Comparison of ENCODE assay signal across 9 cellular contexts in the genomic region with DNA sequence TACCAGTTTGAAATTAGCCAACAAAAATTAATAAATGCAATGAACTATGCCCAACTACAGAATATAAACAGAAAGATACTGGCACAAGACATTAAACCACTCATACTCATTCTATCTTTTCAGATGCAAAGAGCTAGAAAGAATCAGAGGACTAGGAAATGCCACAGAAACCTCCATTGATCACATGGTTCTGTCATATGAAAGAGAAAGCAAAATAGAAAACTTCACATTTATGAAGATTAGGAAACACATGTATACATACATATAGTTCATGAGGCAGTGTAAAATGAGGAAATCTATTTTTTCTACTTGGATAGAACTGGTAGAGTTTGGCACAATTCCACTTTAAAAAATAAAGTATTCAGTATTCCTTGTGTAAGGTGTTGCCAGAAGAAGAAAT.
DNase-seq lines count a peak whose midpoint lies in the region; ATAC-seq and TF ChIP-seq lines count a peak whose summit lies in the region.
"Had no signal": no experiment of that assay in that cellular context is flagged by ENCODE, and none has a peak within 500 bp of the region (broad histone marks: within the 10 kb centered on the region; RNA-seq: fewer than 3 reads in every experiment).

No MANE protein-coding gene starts in this region.

- no peaks in the 10 kb centered on the region for H3K27me3 Mint-ChIP-seq in activated T-cell treated with anti-CD3 and anti-CD28 coated beads, Interleukin-2, amount 50 U/mL, for 4 hours (ENCODE audit: low read depth)
- no peaks in the 10 kb centered on the region for H3K27me3 Mint-ChIP-seq in stimulated activated naive CD8-positive, alpha-beta T cell treated with anti-CD3 and anti-CD28 coated beads, Interleukin-15, Interleukin-2, amounts not matched to agents 100 ng/mL and 50 ng/mL, for 24 hours

- peaks cover 3% of the 10 kb centered on the region for H3K36me3 Mint-ChIP-seq in activated T-cell treated with anti-CD3 and anti-CD28 coated beads, Interleukin-2, amount 50 U/mL, for 4 hours (ENCODE audit: insufficient read depth)
- H3K36me3 Mint-ChIP-seq in stimulated activated naive CD8-positive, alpha-beta T cell treated with anti-CD3 and anti-CD28 coated beads, Interleukin-15, Interleukin-2, amounts not matched to agents 100 ng/mL and 50 ng/mL, for 24 hours (ENCODE audit: low read depth): peaks cover 14% of the 10 kb centered on the region

- no peaks in the 10 kb centered on the region for H3K27me3 ChIP-seq in Peyer's patch
- no peaks in the 10 kb centered on the region for H3K27me3 ChIP-seq in vagina

- peak; percentile 33 to 45 for ATAC-seq in activated T-cell treated with anti-CD3 and anti-CD28 coated beads, Interleukin-2, amount 50 U/mL, for 4 hours
- ATAC-seq in HG02943 (IDR thresholded peaks at IDR 0.05; ENCODE audit: low read depth, unreplicated experiment): peak; percentile 47

- no peaks in the 10 kb centered on the region for H3K9me3 Mint-ChIP-seq in activated T-cell treated with anti-CD3 and anti-CD28 coated beads, Interleukin-2, amount 50 U/mL, for 4 hours
- no peaks in the 10 kb centered on the region for H3K9me3 Mint-ChIP-seq in stimulated activated naive CD8-positive, alpha-beta T cell treated with anti-CD3 and anti-CD28 coated beads, Interleukin-15, Interleukin-2, amounts not matched to agents 100 ng/mL and 50 ng/mL, for 24 hours
- H3K9me3 Mint-ChIP-seq: neural crest cell had no signal

- H3K4me3 ChIP-seq in Peyer's patch (no peak overlapping the region), vagina (no peak overlapping the region)

- peaks cover 84% of the 10 kb centered on the region for H3K4me1 Mint-ChIP-seq in activated T-cell treated with anti-CD3 and anti-CD28 coated beads, Interleukin-2, amount 50 U/mL, for 4 hours (ENCODE audit: low read depth)
- peaks cover 91% of the 10 kb centered on the region for H3K4me1 Mint-ChIP-seq in stimulated activated naive CD8-positive, alpha-beta T cell treated with anti-CD3 and anti-CD28 coated beads, Interleukin-15, Interleukin-2, amounts not matched to agents 100 ng/mL and 50 ng/mL, for 24 hours (ENCODE audit: low read depth)

- TF ChIP-seq CTCF in Peyer's patch (IDR thresholded peaks at IDR 0.05) (no peak), vagina (IDR thresholded peaks at IDR 0.05) (no peak)

- H3K4me3 Mint-ChIP-seq in activated T-cell treated with anti-CD3 and anti-CD28 coated beads, Interleukin-2, amount 50 U/mL, for 4 hours: peak overlapping the region; percentile 22
- peak overlapping the region; percentile 24 for H3K4me3 Mint-ChIP-seq in stimulated activated naive CD8-positive, alpha-beta T cell treated with anti-CD3 and anti-CD28 coated beads, Interleukin-15, Interleukin-2, amounts not matched to agents 100 ng/mL and 50 ng/mL, for 24 hours
- H3K4me3 Mint-ChIP-seq: neural crest cell had no signal

- H3K27ac ChIP-seq in Peyer's patch: peak overlapping the region; percentile 53 to 76 (median 64)
- H3K27ac ChIP-seq in caudate nucleus (ENCODE audit: low read depth, low read length): no peak overlapping the region
- H3K27ac ChIP-seq in vagina: no peak overlapping the region

- H3K36me3 ChIP-seq in Peyer's patch (no peaks in the 10 kb centered on the region), vagina (no peaks in the 10 kb centered on the region)

- H3K4me1 ChIP-seq in Peyer's patch: peaks cover 0 to 21% (median 4%) of the 10 kb centered on the region in 4 donors
- peaks cover 19% of the 10 kb centered on the region for H3K4me1 ChIP-seq in vagina

- TF ChIP-seq POLR2A in Peyer's patch (IDR thresholded peaks at IDR 0.05) (no peak), vagina (IDR thresholded peaks at IDR 0.05) (no peak)

- intact Hi-C loops in vagina (cut with DNase I): no loop called here

- H3K27ac Mint-ChIP-seq in stimulated activated naive CD8-positive, alpha-beta T cell treated with anti-CD3 and anti-CD28 coated beads, Interleukin-15, Interleukin-2, amounts not matched to agents 100 ng/mL and 50 ng/mL, for 24 hours: peak overlapping the region; percentile 97

- H3K9me3 ChIP-seq in Peyer's patch (no peaks in the 10 kb centered on the region), vagina (no peaks in the 10 kb centered on the region)

- DNase-seq in activated T-cell treated with anti-CD3 and anti-CD28 coated beads, Interleukin-2, amount 50 U/mL, for 4 hours: no peak
- DNase-seq in activated T-cell treated with anti-CD3 and anti-CD28 coated beads for 4 hours: no peak
- no peak for DNase-seq in Peyer's patch
- no peak for DNase-seq in GM03348 (ENCODE audit: low spot score)
- no peak for DNase-seq in caudate nucleus (lab: John Stamatoyannopoulos, UW)
- DNase-seq in vagina (ENCODE audit: extremely low spot score in 2 of 2): no peak

Comparison
In these comparisons a context has a peak if more than half of its experiments do, and no peak if none do; other contexts are left out.
1. H3K27ac ChIP-seq: peak in Peyer's patch (4 of 4); none in caudate nucleus (single experiment) and vagina (single experiment).